In genomic region chr6:137044366-137045220, GRCh38 we compare ENCODE assay signal across 1 cellular context.
TF ChIP-seq lines count a peak whose summit lies in the region.

Gene IL20RA, minus strand, starts transcription at chr6:137044965. Its CDS starts 237 bp downstream, at chr6:137044728.

TF ChIP-seq in HEK293, 187 proteins besides CTCF, POLR2A, EP300 and RAD21 (continued from another document):
- TF ChIP-seq ZNF26 (tag by site-specific recombination; IDR thresholded peaks at IDR 0.05) (no peak), ZBTB20 (tag by site-specific recombination; IDR thresholded peaks at IDR 0.05) (peak; percentile 67; the same call in 1 of the 2 replicates), ZNF202 (tag by site-specific recombination; IDR thresholded peaks at IDR 0.05; ENCODE audit: borderline replicate concordance) (peak; percentile 80; the same call in 1 of the 2 replicates), ZNF777 (tag by site-specific recombination; IDR thresholded peaks at IDR 0.05; ENCODE audit: borderline replicate concordance) (no peak)
